8 cellular contexts compared by ENCODE assay signal in genomic region chr14:91418387-91419043, GRCh38. TPM values are rescaled to one million over a fixed set of nuclear protein-coding genes. Genes with fewer than 3 reads are reported as not detected.
A peak's percentile ranks its signal among the peaks of the same experiment; 100 is the strongest.
DNase-seq lines count a peak whose midpoint lies in the region; ATAC-seq and FAIRE-seq lines count a peak whose summit lies in the region.

No MANE protein-coding gene starts in this region.

- intact Hi-C loops in left colon (cut with DNase I, micrococcal nuclease): loop anchor here (1.0 to 5.0 kb wide), 2 partner anchors 95 to 96 kb away; no protein-coding TSS in a partner anchor

- peak; percentile 82 for FAIRE-seq in GM19239 (lab: Jason Lieb, UNC)

- ATAC-seq in left colon: peak; percentile 45
- ATAC-seq in HG02852 (IDR thresholded peaks at IDR 0.05; ENCODE audit: unreplicated experiment): no peak

- DNase-seq in AG20443 (ENCODE audit: low spot score) (peak; percentile 76), GM19239 (ENCODE audit: insufficient read length, low spot score) (no peak), NCI-H1105 treated with DMSO at 0.1 percent for 48 hours (lab: John Stamatoyannopoulos, UW) (peak; percentile 69), cerebellar cortex (ENCODE audit: low spot score) (peak; percentile 58), left colon (peak in 1 of 2 donors; percentile 82)
- peak; percentile 54 to 74 (median 67) for DNase-seq in activated CD4-positive, CD25-positive, alpha-beta regulatory T cell (lab: John Stamatoyannopoulos, UW)
- peak; percentile 82 for DNase-seq in stimulated activated CD4-positive, alpha-beta T cell treated with anti-CD3 and anti-CD28 coated beads, Interleukin-1b, Interleukin-23, amount 100 ng/mL, for 48 hours

RNA-seq across cellular contexts. Expression of gene CCDC88C, which starts 0.9 kb away (rescaled TPM):
- 10 to 100 TPM; 52.4 to 65.8 TPM for total RNA-seq in left colon
